In genomic region chr5:107415762-107416161, GRCh38 we compare ENCODE assay signal across 14 cellular contexts.
"Had no signal": no experiment of that assay in that cellular context is flagged by ENCODE, and none has a peak within 500 bp of the region (broad histone marks: within the 10 kb centered on the region; RNA-seq: fewer than 3 reads in every experiment).

No MANE protein-coding gene starts in this region.

- H3K27me3 ChIP-seq: heart right ventricle, transverse colon had no signal

- H3K4me1 ChIP-seq: lower lobe of right lung, transverse colon had no signal

- H3K36me3 ChIP-seq: heart right ventricle, lower lobe of right lung, transverse colon had no signal

- FAIRE-seq: frontal cortex, small intestine had no signal

- DNase-seq: activated CD4-positive, CD25-positive, alpha-beta regulatory T cell; activated naive CD4-positive, alpha-beta T cell treated with anti-CD3 and anti-CD28 coated beads, Interleukin-2, amount 10 ng/mL, durations not matched to agents 7 days and 5 days; heart right ventricle; left cardiac atrium; lower lobe of right lung; nucleus accumbens; right cardiac atrium; small intestine; stimulated activated CD4-positive, alpha-beta T cell treated with anti-CD3 and anti-CD28 coated beads, Interleukin-4, amount 100 ng/mL, for 24 hours; stimulated activated naive CD4-positive, alpha-beta T cell treated with Interleukin-2 at 50 U/mL for 16 hours; substantia nigra; transverse colon had no signal

- H3K9me3 ChIP-seq: heart right ventricle, lower lobe of right lung, transverse colon had no signal

- ATAC-seq: left cardiac atrium, lower lobe of right lung, right cardiac atrium had no signal

- H3K4me3 ChIP-seq: heart right ventricle, lower lobe of right lung, transverse colon had no signal

- H3K27ac ChIP-seq: epithelial cell of prostate, heart right ventricle, lower lobe of right lung, transverse colon had no signal
